8 cellular contexts compared by ENCODE assay signal in genomic region chr2:43220982-43221659, GRCh38. TPM values are rescaled to one million over a fixed set of nuclear protein-coding genes. Genes with fewer than 3 reads are reported as not detected.
DNase-seq lines count a peak whose midpoint lies in the region; ATAC-seq and TF ChIP-seq lines count a peak whose summit lies in the region.

No MANE protein-coding gene starts in this region.

- H3K79me1 ChIP-seq in mesenchymal stem cell (replicated peaks; ENCODE audit: low read length, poor library complexity, severe bottlenecking): peaks cover 3% of the 10 kb centered on the region

- ATAC-seq in HG02852 (IDR thresholded peaks at IDR 0.05; ENCODE audit: unreplicated experiment): no peak

- peak in 1 of 2 donors; percentile 69 for TF ChIP-seq POLR2A in thyroid gland (IDR thresholded peaks at IDR 0.05)

- peaks cover 14% of the 10 kb centered on the region for H3K36me3 Mint-ChIP-seq in IgD-negative memory B cell

- H4K8ac ChIP-seq in mesenchymal stem cell (ENCODE audit: low read length): peak overlapping the region; percentile 91

- H3K27ac Mint-ChIP-seq in IgD-negative memory B cell: peak overlapping the region; percentile 79 to 100 (median 95)

- H3K18ac ChIP-seq in mesenchymal stem cell (ENCODE audit: low read depth in 1 of 2, low read length in 2 of 2): peak overlapping the region; percentile 44 to 88

- H3K36me3 ChIP-seq in ectodermal cell (ENCODE audit: control insufficient read depth, insufficient read depth, low read length): peaks cover 3% of the 10 kb centered on the region
- H3K36me3 ChIP-seq in mesenchymal stem cell (ENCODE audit: control insufficient read depth in 1 of 2, insufficient read depth in 2 of 2, low read depth in 1 of 2, low read length in 2 of 2): peaks cover 16 to 23% of the 10 kb centered on the region in 2 experiments
- H3K36me3 ChIP-seq in thyroid gland: peaks cover 42 to 44% of the 10 kb centered on the region in 2 donors

- no peak overlapping the region for H3K23ac ChIP-seq in mesenchymal stem cell (ENCODE audit: low read length in 2 of 2)

- intact Hi-C loops in thyroid gland (cut with DNase I): loop anchor here (5.0 kb wide), 1 partner anchor 394 kb away; no protein-coding TSS in a partner anchor

- peak overlapping the region; percentile 65 to 96 (median 92) for H3K4me3 Mint-ChIP-seq in IgD-negative memory B cell

- H2BK15ac ChIP-seq in mesenchymal stem cell (ENCODE audit: low read depth, poor library complexity, severe bottlenecking): peak overlapping the region; percentile 37

- H3K27me3 ChIP-seq in ectodermal cell (ENCODE audit: control insufficient read depth, insufficient read depth, low read length, poor library complexity, severe bottlenecking): no peaks in the 10 kb centered on the region
- H3K27me3 ChIP-seq in mesenchymal stem cell (ENCODE audit: control insufficient read depth in 1 of 2, insufficient read depth in 1 of 2, low read length in 2 of 2): no peaks in the 10 kb centered on the region
- no peaks in the 10 kb centered on the region for H3K27me3 ChIP-seq in thyroid gland

- 14 to 18% methylated on average over 16 of the region's 16 CpGs for WGBS in ectodermal cell, 2 experiments
- 2% methylated on average over 12 of the region's 16 CpGs for WGBS in mesenchymal stem cell
- WGBS in thyroid gland, 2 donors: 1 to 4% methylated on average over 16 of the region's 16 CpGs

- H3K14ac ChIP-seq in mesenchymal stem cell (ENCODE audit: low read length in 2 of 2): no peak overlapping the region

- peak overlapping the region; percentile 74 for H3K4me2 ChIP-seq in mesenchymal stem cell (ENCODE audit: low read length, poor library complexity, severe bottlenecking)

- no peaks in the 10 kb centered on the region for H3K27me3 Mint-ChIP-seq in IgD-negative memory B cell

- H4K91ac ChIP-seq in mesenchymal stem cell (ENCODE audit: low read length): peak overlapping the region; percentile 87

- H2BK120ac ChIP-seq in mesenchymal stem cell (ENCODE audit: low read depth, low read length): peak overlapping the region; percentile 78

- peaks cover 56% of the 10 kb centered on the region for H3K4me1 ChIP-seq in ectodermal cell (ENCODE audit: control insufficient read depth, insufficient read depth, low read length)
- peaks cover 25% of the 10 kb centered on the region for H3K4me1 ChIP-seq in mesenchymal stem cell (ENCODE audit: control insufficient read depth, insufficient read depth, low read depth, low read length)
- peaks cover 30 to 41% of the 10 kb centered on the region in 2 donors for H3K4me1 ChIP-seq in thyroid gland

- peaks cover 0 to 2% (median 0%) of the 10 kb centered on the region in 3 donors for H3K9me3 Mint-ChIP-seq in IgD-negative memory B cell

- peak overlapping the region; percentile 100 for H3K9ac ChIP-seq in mesenchymal stem cell (ENCODE audit: low read length)

- H2AK5ac ChIP-seq in mesenchymal stem cell (ENCODE audit: low read length, severe bottlenecking): peak overlapping the region; percentile 35

- DNase-seq in C1 segment of cervical spinal cord (lab: John Stamatoyannopoulos, UW) (peak in 8 of 14 donors; percentile 14 to 66 (median 42)), UCSD-AML1 (lab: John Stamatoyannopoulos, UW; ENCODE audit: unreplicated experiment) (peak; percentile 61), mesenchymal stem cell (peak; percentile 92), thyroid gland (peak; percentile 80 to 91), Ammon's horn (ENCODE audit: low spot score) (no peak)

- H3K27ac ChIP-seq in ectodermal cell (ENCODE audit: insufficient read depth, low read depth, low read length, poor library complexity, severe bottlenecking) (peak overlapping the region; percentile 86), mesenchymal stem cell (ENCODE audit: low read length, poor library complexity, severe bottlenecking) (peak overlapping the region; percentile 100), thyroid gland (peak overlapping the region; percentile 99 to 100 (median 100))

- peak in 1 of 6 experiments; percentile 2 for TF ChIP-seq CTCF in thyroid gland (IDR thresholded peaks at IDR 0.05)

- H3K9me3 ChIP-seq in ectodermal cell (ENCODE audit: control insufficient read depth, low read length) (no peaks in the 10 kb centered on the region), mesenchymal stem cell (ENCODE audit: control insufficient read depth, low read length) (no peaks in the 10 kb centered on the region), thyroid gland (no peaks in the 10 kb centered on the region)

- peak overlapping the region; percentile 84 for H2BK5ac ChIP-seq in mesenchymal stem cell (ENCODE audit: low read depth, low read length, poor library complexity, severe bottlenecking)

- no peak overlapping the region for H2AFZ ChIP-seq in mesenchymal stem cell (ENCODE audit: low read depth, low read length)

- peak overlapping the region; percentile 1 to 89 for H3K4ac ChIP-seq in mesenchymal stem cell (ENCODE audit: low read depth in 1 of 2, low read length in 2 of 2)

- H2BK12ac ChIP-seq in mesenchymal stem cell (ENCODE audit: low read length in 2 of 2): peak overlapping the region; percentile 62 to 90

- H3K4me3 ChIP-seq in ectodermal cell (ENCODE audit: insufficient read depth, low read depth, low read length) (peak overlapping the region; percentile 26), mesenchymal stem cell (ENCODE audit: insufficient read depth in 1 of 2, low read depth in 1 of 2, low read length in 2 of 2) (peak overlapping the region in 1 of 2 experiments; percentile 85), thyroid gland (replicated peaks in 1 of 3) (peak overlapping the region in 2 of 3 donors; percentile 91 to 99)

- H3K4me1 Mint-ChIP-seq in IgD-negative memory B cell: peaks cover 24 to 38% (median 33%) of the 10 kb centered on the region in 3 donors

RNA-seq across cellular contexts. Expression of gene ZFP36L2, which starts 5.3 kb away (rescaled TPM):
- polyA plus RNA-seq in IgD-negative memory B cell: 249 TPM
- 24.7 TPM for polyA plus RNA-seq in ectodermal cell (2013, experiment 1 of 4)
- polyA plus RNA-seq in ectodermal cell (2013, experiment 2 of 4): 28.7 TPM
- 28.9 TPM for polyA plus RNA-seq in ectodermal cell (2013, experiment 3 of 4)
- 28.0 TPM for polyA plus RNA-seq in ectodermal cell (2013, experiment 4 of 4)
- 88.2 TPM for polyA plus RNA-seq in mesenchymal stem cell (2013, experiment 1 of 2)
- 85.9 TPM for polyA plus RNA-seq in mesenchymal stem cell (2013, experiment 2 of 2)
- total RNA-seq in thyroid gland: 100 to 1,000 TPM; 146 to 287 (median 172) TPM
